8 cellular contexts compared by ENCODE assay signal in genomic region chr19:42216653-42217521, GRCh38. TPM values are rescaled to one million over a fixed set of nuclear protein-coding genes. Genes with fewer than 3 reads are reported as not detected.
DNase-seq lines count a peak whose midpoint lies in the region; ATAC-seq and FAIRE-seq lines count a peak whose summit lies in the region.

No MANE protein-coding gene starts in this region.

- peak overlapping the region; percentile 96 for H2AFZ ChIP-seq in neuronal stem cell (ENCODE audit: low read length)

- H4K8ac ChIP-seq in neuronal stem cell (ENCODE audit: low read depth, low read length) = no peak overlapping the region

- peak in 2 of 3 donors; percentile 25 to 34 for DNase-seq in CD4-positive, CD25-positive, alpha-beta regulatory T cell
- DNase-seq in NCI-H128 (lab: John Stamatoyannopoulos, UW; ENCODE audit: unreplicated experiment) = peak; percentile 13
- DNase-seq in activated T-helper 2 cell treated with anti-CD3 and anti-CD28 coated beads, Interferon-gamma antibody, Interleukin-2, Interleukin-4, amounts not matched to agents 10 μg/mL and 5 μg/mL and 100 μg/mL, durations not matched to agents 14 hours and 24 hours and 36 hours (ENCODE audit: low spot score) = peak; percentile 27
- peak; percentile 61 to 62 for DNase-seq in frontal cortex (ENCODE audit: low spot score in 2 of 2)
- peak; percentile 72 for DNase-seq in neuronal stem cell (ENCODE audit: low spot score)
- DNase-seq in kidney glomerular epithelial cell (lab: John Stamatoyannopoulos, UW) = no peak
- no peak for DNase-seq in GOT3 (lab: John Stamatoyannopoulos, UW)

- H2AK5ac ChIP-seq in neuronal stem cell (ENCODE audit: low read depth, low read length) = peak overlapping the region; percentile 73

- H3K27me3 ChIP-seq in CD4-positive, CD25-positive, alpha-beta regulatory T cell (ENCODE audit: control insufficient read depth, insufficient read depth, low read length) = no peaks in the 10 kb centered on the region
- H3K27me3 ChIP-seq in neuronal stem cell (ENCODE audit: control insufficient read depth in 3 of 3, insufficient read depth in 3 of 3, low read depth in 1 of 3, low read length in 3 of 3) = no peaks in the 10 kb centered on the region

- no peak overlapping the region for H3K4ac ChIP-seq in neuronal stem cell (ENCODE audit: low read length)

- H3K79me1 ChIP-seq in neuronal stem cell (ENCODE audit: low read depth, low read length) = peaks cover 19% of the 10 kb centered on the region

- peaks cover 0 to 2% (median 0%) of the 10 kb centered on the region in 7 donors for H3K9me3 Mint-ChIP-seq in CD4-positive, CD25-positive, alpha-beta regulatory T cell
- H3K9me3 Mint-ChIP-seq in activated T-helper 2 cell treated with anti-CD3 and anti-CD28 coated beads, Interferon-gamma antibody, Interleukin-2, Interleukin-4, amounts not matched to agents 10 μg/mL and 5 μg/mL and 100 μg/mL, durations not matched to agents 14 hours and 24 hours and 36 hours = no peaks in the 10 kb centered on the region

- peaks cover 85% of the 10 kb centered on the region for H3K4me1 ChIP-seq in CD4-positive, CD25-positive, alpha-beta regulatory T cell (ENCODE audit: control insufficient read depth, insufficient read depth, low read length, poor library complexity, severe bottlenecking)
- peaks cover 14 to 19% of the 10 kb centered on the region in 2 donors for H3K4me1 ChIP-seq in neuronal stem cell (ENCODE audit: control insufficient read depth in 2 of 2, insufficient read depth in 1 of 2, low read depth in 1 of 2, low read length in 2 of 2)

- peak overlapping the region; percentile 97 for H3K27ac ChIP-seq in CD4-positive, CD25-positive, alpha-beta regulatory T cell (ENCODE audit: insufficient read depth, low read length, poor library complexity, severe bottlenecking)
- peak overlapping the region; percentile 88 for H3K27ac ChIP-seq in neuronal stem cell (replicated peaks; ENCODE audit: low read length)

- peak overlapping the region; percentile 95 for H3K9ac ChIP-seq in neuronal stem cell (ENCODE audit: low read depth, low read length, poor library complexity)

- peak overlapping the region; percentile 96 to 100 (median 97) for H3K27ac Mint-ChIP-seq in CD4-positive, CD25-positive, alpha-beta regulatory T cell
- H3K27ac Mint-ChIP-seq in activated T-helper 2 cell treated with anti-CD3 and anti-CD28 coated beads, Interferon-gamma antibody, Interleukin-2, Interleukin-4, amounts not matched to agents 10 μg/mL and 5 μg/mL and 100 μg/mL, durations not matched to agents 14 hours and 24 hours and 36 hours = peak overlapping the region; percentile 95

- peaks cover 41% of the 10 kb centered on the region for H3K36me3 ChIP-seq in CD4-positive, CD25-positive, alpha-beta regulatory T cell (ENCODE audit: control insufficient read depth, insufficient read depth, low read length)
- H3K36me3 ChIP-seq in neuronal stem cell (replicated peaks in 1 of 2; ENCODE audit: control insufficient read depth in 2 of 2, insufficient read depth in 2 of 2, low read length in 2 of 2) = peaks cover 18 to 37% of the 10 kb centered on the region in 2 donors

- H4K91ac ChIP-seq in neuronal stem cell (ENCODE audit: low read depth, low read length, poor library complexity) = no peak overlapping the region

- H2BK5ac ChIP-seq in neuronal stem cell (ENCODE audit: low read length) = peak overlapping the region; percentile 98

- H3K4me1 Mint-ChIP-seq in CD4-positive, CD25-positive, alpha-beta regulatory T cell = peaks cover 22 to 81% (median 61%) of the 10 kb centered on the region in 4 donors
- H3K4me1 Mint-ChIP-seq in activated T-helper 2 cell treated with anti-CD3 and anti-CD28 coated beads, Interferon-gamma antibody, Interleukin-2, Interleukin-4, amounts not matched to agents 10 μg/mL and 5 μg/mL and 100 μg/mL, durations not matched to agents 14 hours and 24 hours and 36 hours (ENCODE audit: low read depth) = peaks cover 52% of the 10 kb centered on the region

- H3K14ac ChIP-seq in neuronal stem cell (ENCODE audit: low read length) = no peak overlapping the region

- ATAC-seq in CD4-positive, CD25-positive, alpha-beta regulatory T cell (ENCODE audit: low read depth in 2 of 2) = no peak
- ATAC-seq in GM21619 (IDR thresholded peaks at IDR 0.05; ENCODE audit: unreplicated experiment) = peak; percentile 2

- peak overlapping the region; percentile 90 for H3K18ac ChIP-seq in neuronal stem cell (ENCODE audit: low read length)

- H3K27me3 Mint-ChIP-seq in CD4-positive, CD25-positive, alpha-beta regulatory T cell = peaks cover 7% of the 10 kb centered on the region
- no peaks in the 10 kb centered on the region for H3K27me3 Mint-ChIP-seq in activated T-helper 2 cell treated with anti-CD3 and anti-CD28 coated beads, Interferon-gamma antibody, Interleukin-2, Interleukin-4, amounts not matched to agents 10 μg/mL and 5 μg/mL and 100 μg/mL, durations not matched to agents 14 hours and 24 hours and 36 hours (ENCODE audit: low read depth)

- no peaks in the 10 kb centered on the region for H3K9me3 ChIP-seq in CD4-positive, CD25-positive, alpha-beta regulatory T cell (ENCODE audit: control insufficient read depth in 2 of 2, low read length in 2 of 2)
- H3K9me3 ChIP-seq in neuronal stem cell (replicated peaks in 1 of 2; ENCODE audit: control insufficient read depth in 2 of 2, insufficient read depth in 1 of 2, low read depth in 1 of 2, low read length in 2 of 2) = no peaks in the 10 kb centered on the region

- peaks cover 38% of the 10 kb centered on the region for H3K36me3 Mint-ChIP-seq in CD4-positive, CD25-positive, alpha-beta regulatory T cell
- H3K36me3 Mint-ChIP-seq in activated T-helper 2 cell treated with anti-CD3 and anti-CD28 coated beads, Interferon-gamma antibody, Interleukin-2, Interleukin-4, amounts not matched to agents 10 μg/mL and 5 μg/mL and 100 μg/mL, durations not matched to agents 14 hours and 24 hours and 36 hours (ENCODE audit: low read depth) = peaks cover 37% of the 10 kb centered on the region

- H2BK120ac ChIP-seq in neuronal stem cell (ENCODE audit: low read depth, low read length) = peak overlapping the region; percentile 98

- no peak overlapping the region for H2BK12ac ChIP-seq in neuronal stem cell (ENCODE audit: low read length)

- WGBS in neuronal stem cell (ENCODE audit: extremely low coverage in 2 of 2, insufficient read length in 2 of 2, insufficient replicate concordance in 1 of 2), 2 donors = no CpG with 5 or more reads among the region's 79 CpGs

- peak overlapping the region; percentile 85 for H3K4me2 ChIP-seq in neuronal stem cell (ENCODE audit: insufficient read depth, low read length, poor library complexity, severe bottlenecking)

- intact Hi-C loops in activated T-helper 2 cell treated with anti-CD3 and anti-CD28 coated beads, Interferon-gamma antibody, Interleukin-2, Interleukin-4, amounts not matched to agents 10 μg/mL and 5 μg/mL and 100 μg/mL, durations not matched to agents 14 hours and 24 hours and 36 hours (cut with micrococcal nuclease) = loop anchor here (1.0 to 2.0 kb wide), 3 partner anchors 16 to 94 kb away; partner anchors contain the start of gene CIC

- FAIRE-seq in frontal cortex (lab: Jason Lieb, UNC) = no peak

- H3K4me3 Mint-ChIP-seq in CD4-positive, CD25-positive, alpha-beta regulatory T cell = peak overlapping the region; percentile 91 to 98 (median 95)
- peak overlapping the region; percentile 91 for H3K4me3 Mint-ChIP-seq in activated T-helper 2 cell treated with anti-CD3 and anti-CD28 coated beads, Interferon-gamma antibody, Interleukin-2, Interleukin-4, amounts not matched to agents 10 μg/mL and 5 μg/mL and 100 μg/mL, durations not matched to agents 14 hours and 24 hours and 36 hours (ENCODE audit: low read depth)

- H3K4me3 ChIP-seq in CD4-positive, CD25-positive, alpha-beta regulatory T cell (ENCODE audit: low read depth, low read length) = peak overlapping the region; percentile 96
- peak overlapping the region; percentile 85 to 93 for H3K4me3 ChIP-seq in neuronal stem cell (ENCODE audit: low read length in 2 of 2)

- H2BK15ac ChIP-seq in neuronal stem cell (ENCODE audit: low read length) = peak overlapping the region; percentile 97

- peak overlapping the region; percentile 21 for H3K23ac ChIP-seq in neuronal stem cell (ENCODE audit: low read depth, low read length, poor library complexity)

RNA-seq across cellular contexts. Expression of gene DEDD2, which starts 0.6 kb away (rescaled TPM):
- total RNA-seq in CD4-positive, CD25-positive, alpha-beta regulatory T cell = 99.8 TPM
- polyA plus RNA-seq in CD4-positive, CD25-positive, alpha-beta regulatory T cell = 100 to 1,000 TPM; 155 to 179 (median 161) TPM
- 32.1 and 33.6 TPM in 2 replicates for total RNA-seq in activated T-helper 2 cell treated with anti-CD3 and anti-CD28 coated beads, Interferon-gamma antibody, Interleukin-2, Interleukin-4, amounts not matched to agents 10 μg/mL and 5 μg/mL and 100 μg/mL, durations not matched to agents 14 hours and 24 hours and 36 hours
- 20.0 TPM for total RNA-seq in frontal cortex
- 29.2 TPM for polyA plus RNA-seq in neuronal stem cell (2013, experiment 1 of 2)
- polyA plus RNA-seq in neuronal stem cell (2013, experiment 2 of 2) = 27.6 TPM

RNA-seq across cellular contexts. Expression of gene ZNF526, which starts 3.2 kb away (rescaled TPM):
- 8.8 TPM for total RNA-seq in CD4-positive, CD25-positive, alpha-beta regulatory T cell
- 1 to 10 TPM; 4.0 to 7.7 (median 5.3) TPM for polyA plus RNA-seq in CD4-positive, CD25-positive, alpha-beta regulatory T cell
- total RNA-seq in activated T-helper 2 cell treated with anti-CD3 and anti-CD28 coated beads, Interferon-gamma antibody, Interleukin-2, Interleukin-4, amounts not matched to agents 10 μg/mL and 5 μg/mL and 100 μg/mL, durations not matched to agents 14 hours and 24 hours and 36 hours = 17.3 and 18.4 TPM in 2 replicates
- total RNA-seq in frontal cortex = 4.1 TPM
- polyA plus RNA-seq in neuronal stem cell (2013, experiment 1 of 2) = 5.4 TPM
- 5.2 TPM for polyA plus RNA-seq in neuronal stem cell (2013, experiment 2 of 2)

RNA-seq across cellular contexts. Expression of gene GSK3A, which starts 25.5 kb away (rescaled TPM):
- total RNA-seq in CD4-positive, CD25-positive, alpha-beta regulatory T cell = 31.3 TPM
- polyA plus RNA-seq in CD4-positive, CD25-positive, alpha-beta regulatory T cell = 10 to 100 TPM; 12.0 to 16.0 (median 12.9) TPM
- 48.0 and 52.4 TPM in 2 replicates for total RNA-seq in activated T-helper 2 cell treated with anti-CD3 and anti-CD28 coated beads, Interferon-gamma antibody, Interleukin-2, Interleukin-4, amounts not matched to agents 10 μg/mL and 5 μg/mL and 100 μg/mL, durations not matched to agents 14 hours and 24 hours and 36 hours
- 16.3 TPM for total RNA-seq in frontal cortex
- polyA plus RNA-seq in neuronal stem cell (2013, experiment 1 of 2) = 67.3 TPM
- 64.6 TPM for polyA plus RNA-seq in neuronal stem cell (2013, experiment 2 of 2)

RNA-seq across cellular contexts. Expression of gene ERF, which starts 38.0 kb away (rescaled TPM):
- 96.4 TPM for total RNA-seq in CD4-positive, CD25-positive, alpha-beta regulatory T cell
- 1 to 10 TPM; 1.4 to 7.5 (median 2.6) TPM for polyA plus RNA-seq in CD4-positive, CD25-positive, alpha-beta regulatory T cell
- 58.4 and 59.1 TPM in 2 replicates for total RNA-seq in activated T-helper 2 cell treated with anti-CD3 and anti-CD28 coated beads, Interferon-gamma antibody, Interleukin-2, Interleukin-4, amounts not matched to agents 10 μg/mL and 5 μg/mL and 100 μg/mL, durations not matched to agents 14 hours and 24 hours and 36 hours
- total RNA-seq in frontal cortex = 7.7 TPM
- polyA plus RNA-seq in neuronal stem cell (2013, experiment 1 of 2) = 77.7 TPM
- polyA plus RNA-seq in neuronal stem cell (2013, experiment 2 of 2) = 78.0 TPM

RNA-seq across cellular contexts. Expression of gene CIC, which starts 52.2 kb away (rescaled TPM):
- 124 TPM for total RNA-seq in CD4-positive, CD25-positive, alpha-beta regulatory T cell
- polyA plus RNA-seq in CD4-positive, CD25-positive, alpha-beta regulatory T cell = under 1 TPM; 0.41 to 0.91 (median 0.68) TPM
- 68.3 and 69.3 TPM in 2 replicates for total RNA-seq in activated T-helper 2 cell treated with anti-CD3 and anti-CD28 coated beads, Interferon-gamma antibody, Interleukin-2, Interleukin-4, amounts not matched to agents 10 μg/mL and 5 μg/mL and 100 μg/mL, durations not matched to agents 14 hours and 24 hours and 36 hours
- 15.5 TPM for total RNA-seq in frontal cortex
- polyA plus RNA-seq in neuronal stem cell (2013, experiment 1 of 2) = 38.5 TPM
- 37.8 TPM for polyA plus RNA-seq in neuronal stem cell (2013, experiment 2 of 2)

Comparison
In these comparisons a context has a peak if more than half of its experiments do, and no peak if none do; other contexts are left out.
1. DNase-seq: peak in CD4-positive, CD25-positive, alpha-beta regulatory T cell (2 of 3), NCI-H128 (single experiment), activated T-helper 2 cell treated with anti-CD3 and anti-CD28 coated beads, Interferon-gamma antibody, Interleukin-2, Interleukin-4, amounts not matched to agents 10 μg/mL and 5 μg/mL and 100 μg/mL, durations not matched to agents 14 hours and 24 hours and 36 hours (single experiment), frontal cortex (2 of 2) and neuronal stem cell (single experiment); none in kidney glomerular epithelial cell (single experiment) and GOT3 (single experiment).